In genomic region chr4:55830741-55831140, GRCh38 we compare ENCODE assay signal across 28 cellular contexts. TPM values are rescaled to one million over a fixed set of nuclear protein-coding genes. Genes with fewer than 3 reads are reported as not detected.
"Had no signal": no experiment of that assay in that cellular context is flagged by ENCODE, and none has a peak within 500 bp of the region (broad histone marks: within the 10 kb centered on the region; RNA-seq: fewer than 3 reads in every experiment).

No MANE protein-coding gene starts in this region.

- H3K9me3 ChIP-seq: ascending aorta, colonic mucosa had no signal

- H3K9me3 Mint-ChIP-seq: activated CD8-positive, alpha-beta T cell treated with anti-CD3 and anti-CD28 coated beads for 36 hours; activated T-helper 1 cell treated with anti-CD3 and anti-CD28 coated beads, Interleukin-12 subunit alpha, Interleukin-12 subunit beta, Interleukin-2, Interleukin-4 antibody, amounts not matched to agents 30 ng/mL and 10 ng/mL and 1 ng/mL, durations not matched to agents 14 hours and 24 hours and 36 hours had no signal

- H3K36me3 ChIP-seq: ascending aorta, colonic mucosa had no signal

- FAIRE-seq: TTC549 had no signal

- ATAC-seq: activated CD8-positive, alpha-beta T cell treated with anti-CD3 and anti-CD28 coated beads for 36 hours; T-cell had no signal

- H3K4me3 ChIP-seq: ascending aorta, colonic mucosa, SK-N-MC had no signal

- H3K36me3 Mint-ChIP-seq: brain, T-cell had no signal

- H3K27ac Mint-ChIP-seq: activated CD8-positive, alpha-beta T cell treated with anti-CD3 and anti-CD28 coated beads for 36 hours; activated naive CD4-positive, alpha-beta T cell treated with anti-CD3 and anti-CD28 coated beads, Interleukin-2, amount 50 U/mL, for 24 hours; activated T-helper 1 cell treated with anti-CD3 and anti-CD28 coated beads, Interleukin-12 subunit alpha, Interleukin-12 subunit beta, Interleukin-2, Interleukin-4 antibody, amounts not matched to agents 30 ng/mL and 10 ng/mL and 1 ng/mL, durations not matched to agents 14 hours and 24 hours and 36 hours; brain; T-cell had no signal

- H3K27ac ChIP-seq: ascending aorta, colonic mucosa, SK-N-MC, VCaP had no signal

- H3K4me1 ChIP-seq: ascending aorta, colonic mucosa had no signal

- DNase-seq: activated CD4-positive, alpha-beta T cell treated with anti-CD3 and anti-CD28 coated beads for 4 hours; activated CD8-positive, alpha-beta memory T cell treated with anti-CD3 and anti-CD28 coated beads, Interleukin-2, amount 50 U/mL, for 4 hours; activated CD8-positive, alpha-beta T cell treated with anti-CD3 and anti-CD28 coated beads for 36 hours; activated effector memory CD4-positive, alpha-beta T cell treated with Interleukin-2 at 50 U/mL for 16 hours; activated naive CD4-positive, alpha-beta T cell; activated T-cell treated with anti-CD3 and anti-CD28 coated beads, Interleukin-2, amount 50 U/mL, for 1 hour; amniotic stem cell; colonic mucosa; Karpas-422; NCI-H1105 treated with DMSO at 0.1 percent for 48 hours; NCI-H1930; NCI-H345; NCI-H510A; NCI-H748 treated with DMSO at 0.1 percent for 48 hours; T-cell; T-helper 2 cell; T1000 had no signal

- H3K27me3 ChIP-seq: ascending aorta, colonic mucosa had no signal

- H3K4me3 Mint-ChIP-seq: activated CD8-positive, alpha-beta T cell treated with anti-CD3 and anti-CD28 coated beads for 36 hours; activated naive CD4-positive, alpha-beta T cell treated with anti-CD3 and anti-CD28 coated beads, Interleukin-2, amount 50 U/mL, for 24 hours; activated T-helper 1 cell treated with anti-CD3 and anti-CD28 coated beads, Interleukin-12 subunit alpha, Interleukin-12 subunit beta, Interleukin-2, Interleukin-4 antibody, amounts not matched to agents 30 ng/mL and 10 ng/mL and 1 ng/mL, durations not matched to agents 14 hours and 24 hours and 36 hours; brain; T-cell had no signal

- H3K4me1 Mint-ChIP-seq: activated naive CD4-positive, alpha-beta T cell treated with anti-CD3 and anti-CD28 coated beads, Interleukin-2, amount 50 U/mL, for 24 hours; brain; T-cell had no signal

RNA-seq across cellular contexts. Expression of gene EXOC1L, which starts 11.2 kb away (rescaled TPM):
- total RNA-seq: activated CD8-positive, alpha-beta T cell treated with anti-CD3 and anti-CD28 coated beads for 36 hours; activated T-helper 1 cell treated with anti-CD3 and anti-CD28 coated beads, Interleukin-12 subunit alpha, Interleukin-12 subunit beta, Interleukin-2, Interleukin-4 antibody, amounts not matched to agents 30 ng/mL and 10 ng/mL and 1 ng/mL, durations not matched to agents 14 hours and 24 hours and 36 hours; ascending aorta; cardiac septum; cerebellum; colonic mucosa; OCI-LY7; RPMI7951; T-cell had no signal
